Comparison of ENCODE assay signal across 22 cellular contexts in genomic region chr10:120539076-120539475, GRCh38.
"Had no signal": no experiment of that assay in that cellular context is flagged by ENCODE, and none has a peak within 500 bp of the region (broad histone marks: within the 10 kb centered on the region; RNA-seq: fewer than 3 reads in every experiment).

No MANE protein-coding gene starts in this region.

- H3K9me3 ChIP-seq: breast epithelium, Peyer's patch, SJCRH30, SK-N-SH had no signal

- H3K27me3 ChIP-seq: breast epithelium, Peyer's patch, SJCRH30 had no signal

- H3K9ac ChIP-seq: SK-N-SH had no signal

- H3K27ac ChIP-seq: breast epithelium, Peyer's patch, RWPE1, SJCRH30 had no signal

- H3K9me2 ChIP-seq: SK-N-SH had no signal

- DNase-seq: activated B cell treated with CpG ODN at 0.5 μM for 24 hours; activated CD4-positive, alpha-beta T cell treated with anti-CD3 and anti-CD28 coated beads for 1 hour; activated CD4-positive, alpha-beta T cell treated with anti-CD3 and anti-CD28 coated beads, Interleukin-2, amount 50 U/mL, for 48 hours; activated CD8-positive, alpha-beta memory T cell treated with anti-CD3 and anti-CD28 coated beads, Interleukin-2, amount 10 ng/mL, durations not matched to agents 7 days and 5 days; activated effector memory CD4-positive, alpha-beta T cell treated with Interleukin-2 at 50 U/mL for 16 hours; activated naive CD4-positive, alpha-beta T cell; activated T-cell treated with anti-CD3 and anti-CD28 coated beads, Interleukin-2, amount 50 U/mL, for 24 hours; aorta; IMR-90; Kasumi-1; KBM-7; NCI-H1105; NCI-H1436; NCI-H1694 treated with DMSO at 0.1 percent for 48 hours; NCI-H2029 treated with DMSO at 0.1 percent for 48 hours; NCI-H524 treated with DMSO at 0.1 percent for 48 hours; Peyer's patch; Right ventricle myocardium superior; SJCRH30; SK-N-SH had no signal

- H3K36me3 ChIP-seq: breast epithelium, Peyer's patch, SJCRH30 had no signal

- H3K4me3 ChIP-seq: breast epithelium, Peyer's patch, SJCRH30 had no signal

- H3K4me2 ChIP-seq: SK-N-SH had no signal

- H3K4me1 ChIP-seq: breast epithelium, Peyer's patch, SJCRH30 had no signal

- ATAC-seq: activated CD8-positive, alpha-beta memory T cell treated with anti-CD3 and anti-CD28 coated beads, Interleukin-2, amount 10 ng/mL, durations not matched to agents 7 days and 5 days had no signal
